9 cellular contexts compared by ENCODE assay signal in the genomic region with DNA sequence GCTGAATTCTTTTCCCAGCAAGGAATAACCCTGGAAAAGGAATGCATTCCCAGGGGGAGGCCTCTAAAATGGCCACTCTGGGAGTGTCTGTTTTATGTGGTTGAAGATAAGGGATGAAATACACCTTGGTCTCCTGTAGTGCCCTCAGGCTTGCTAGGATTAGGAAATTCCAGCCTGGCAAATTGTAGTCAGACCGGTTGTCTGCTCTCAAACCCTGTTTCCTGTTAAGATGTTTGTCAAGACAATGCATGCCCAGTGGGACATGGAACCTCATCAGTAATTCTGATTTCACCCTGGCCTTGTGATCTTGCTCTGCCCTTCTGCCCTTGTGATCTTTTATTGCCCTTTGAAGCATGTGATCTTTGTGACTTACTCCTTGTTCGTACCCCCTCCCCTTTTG. TPM values are rescaled to one million over a fixed set of nuclear protein-coding genes. Genes with fewer than 3 reads are reported as not detected.
DNase-seq lines count a peak whose midpoint lies in the region; FAIRE-seq and TF ChIP-seq lines count a peak whose summit lies in the region.
"Not testable (repeated sequence)": the region's sequence is repeated elsewhere in the genome, so short reads cannot be mapped to it uniquely, and the experiment has no call there.
"Had no signal": no experiment of that assay in that cellular context is flagged by ENCODE, and none has a peak within 500 bp of the region (broad histone marks: within the 10 kb centered on the region; RNA-seq: fewer than 3 reads in every experiment).

No MANE protein-coding gene starts in this region.

- H3K4me2 ChIP-seq in astrocyte (ENCODE audit: low read length); H1 (ENCODE audit: insufficient read depth in 1 of 2, low read depth in 2 of 2, low read length in 2 of 2): not testable (repeated sequence)

- H3K4me3 Mint-ChIP-seq in astrocyte (ENCODE audit: unreplicated experiment); progenitor cell of endocrine pancreas (ENCODE audit: low read depth): not testable (repeated sequence)

- DNase-seq in DMS53 (lab: John Stamatoyannopoulos, UW) (peak; percentile 57), NCI-H82 (lab: John Stamatoyannopoulos, UW) (peak; percentile 29), H1 (ENCODE audit: low read depth in 1 of 2, low spot score in 2 of 2) (peak in 1 of 2 experiments; percentile 78), iPS DF 19.7 (ENCODE audit: low read depth, low spot score) (peak; percentile 42)
- DNase-seq in astrocyte (ENCODE audit: low read depth); progenitor cell of endocrine pancreas (ENCODE audit: low spot score, unreplicated experiment): not testable (repeated sequence)

- not testable (repeated sequence) for H3K23me2 ChIP-seq in H1 (ENCODE audit: low read depth, low read length)

- not testable (repeated sequence) for H3K36me3 Mint-ChIP-seq in astrocyte (ENCODE audit: low read depth, unreplicated experiment); progenitor cell of endocrine pancreas (ENCODE audit: insufficient read depth)

- H3K4ac ChIP-seq in H1 (replicated peaks; ENCODE audit: insufficient read length, low read depth, low read length), result not testable (repeated sequence)

- not testable (repeated sequence) for H3K79me1 ChIP-seq in H1 (ENCODE audit: low read depth, low read length)

- not testable (repeated sequence) for H3K9ac ChIP-seq in HUES48 (ENCODE audit: low read depth, low read length); astrocyte (ENCODE audit: low read length); H1 (replicated peaks in 1 of 4; ENCODE audit: extremely low read depth in 1 of 4, low read depth in 3 of 4, low read length in 3 of 4)

- H3K18ac ChIP-seq in H1 (ENCODE audit: extremely low read depth, low read length), result not testable (repeated sequence)

- peaks cover 12% of the 10 kb centered on the region for H3K9me3 Mint-ChIP-seq in astrocyte (ENCODE audit: unreplicated experiment)
- not testable (repeated sequence) for H3K9me3 Mint-ChIP-seq in progenitor cell of endocrine pancreas (ENCODE audit: low read depth)

- H4K91ac ChIP-seq in H1 (replicated peaks; ENCODE audit: insufficient read length, low read length), result not testable (repeated sequence)

- H3K9me3 ChIP-seq in HUES48 (ENCODE audit: control insufficient read depth, insufficient read depth, low read length) (peaks cover 11% of the 10 kb centered on the region), H1 (ENCODE audit: insufficient read depth in 2 of 2, low read depth in 1 of 2, low read length in 1 of 2) (peaks cover 15 to 20% of the 10 kb centered on the region in 2 experiments; a peak in 3 of 4 replicates)
- not testable (repeated sequence) for H3K9me3 ChIP-seq in astrocyte (ENCODE audit: insufficient read depth, low read depth, low read length)

- H2BK15ac ChIP-seq in H1 (ENCODE audit: low read length), result not testable (repeated sequence)

- TF ChIP-seq EP300 in H1 (IDR thresholded peaks at IDR 0.05; ENCODE audit: borderline replicate concordance in 1 of 2, low read depth in 2 of 2, low read length in 2 of 2), result peak; percentile 73 to 96; a peak in 2 of 3 replicates

- not testable (repeated sequence) for TF ChIP-seq POLR2A in H1 (IDR thresholded peaks at IDR 0.05; ENCODE audit: control extremely low read depth in 1 of 2, low read depth in 2 of 2, low read length in 2 of 2)

- FAIRE-seq in astrocyte (lab: Jason Lieb, UNC); H1 (lab: Jason Lieb, UNC): not testable (repeated sequence)

- TF ChIP-seq CTCF in astrocyte (IDR thresholded peaks at IDR 0.05; ENCODE audit: insufficient read depth, low read depth, low read length); H1 (IDR thresholded peaks at IDR 0.05; ENCODE audit: control extremely low read depth in 1 of 3, insufficient read depth in 1 of 3, low read depth in 1 of 3, low read length in 3 of 3); progenitor cell of endocrine pancreas (IDR thresholded peaks at IDR 0.05; ENCODE audit: unreplicated experiment): not testable (repeated sequence)

- not testable (repeated sequence) for TF ChIP-seq RAD21 in H1 (IDR thresholded peaks at IDR 0.05 in 1 of 2, conservative IDR thresholded peaks at IDR 0.05 in 1 of 2; ENCODE audit: low read depth in 2 of 2, low read length in 2 of 2)

- H3K27ac Mint-ChIP-seq in astrocyte (ENCODE audit: unreplicated experiment), result peak overlapping the region; percentile 58
- peak overlapping the region; percentile 41 for H3K27ac Mint-ChIP-seq in progenitor cell of endocrine pancreas

- H2BK120ac ChIP-seq in H1 (replicated peaks; ENCODE audit: low read depth, low read length), result not testable (repeated sequence)

- H3K4me1 ChIP-seq in HUES48 (ENCODE audit: control insufficient read depth, insufficient read depth, low read length), result peaks cover 39% of the 10 kb centered on the region
- H3K4me1 ChIP-seq in astrocyte (ENCODE audit: insufficient read depth, low read length), result peaks cover 14% of the 10 kb centered on the region
- peaks cover 11 to 25% (median 17%) of the 10 kb centered on the region in 4 experiments for H3K4me1 ChIP-seq in H1 (replicated peaks in 1 of 4; ENCODE audit: control insufficient read depth in 3 of 4, insufficient read depth in 4 of 4, low read length in 3 of 4)

- H3K4me3 ChIP-seq in HUES48 (ENCODE audit: low read depth, low read length); astrocyte (ENCODE audit: insufficient read depth, low read depth, low read length); H1 (ENCODE audit: extremely low read depth in 1 of 4, insufficient read depth in 2 of 4, low read depth in 3 of 4, low read length in 4 of 4): not testable (repeated sequence)

- H4K8ac ChIP-seq in H1 (ENCODE audit: extremely low read depth, insufficient read depth, low read length), result not testable (repeated sequence)

- H3K36me3 ChIP-seq in HUES48 (ENCODE audit: control insufficient read depth, insufficient read depth, low read length); astrocyte (ENCODE audit: insufficient read depth, low read length); H1 (ENCODE audit: control insufficient read depth in 2 of 4, insufficient read depth in 4 of 4, low read length in 3 of 4): not testable (repeated sequence)

- H2BK20ac ChIP-seq in H1 (ENCODE audit: low read length), result not testable (repeated sequence)

- not testable (repeated sequence) for H3K23ac ChIP-seq in H1 (ENCODE audit: insufficient read length)

- not testable (repeated sequence) for H2BK5ac ChIP-seq in H1 (ENCODE audit: low read depth, low read length)

- H2AFZ ChIP-seq in astrocyte (ENCODE audit: low read depth, low read length); H1 (ENCODE audit: low read length): not testable (repeated sequence)

- not testable (repeated sequence) for H3K56ac ChIP-seq in H1 (replicated peaks; ENCODE audit: insufficient read length, low read depth, low read length)

- H2BK12ac ChIP-seq in H1 (ENCODE audit: low read depth, low read length), result not testable (repeated sequence)

- not testable (repeated sequence) for H3K14ac ChIP-seq in H1 (ENCODE audit: insufficient read length)

- H3K4me1 Mint-ChIP-seq in astrocyte (ENCODE audit: low read depth, unreplicated experiment), result peaks cover 17% of the 10 kb centered on the region
- H3K4me1 Mint-ChIP-seq in progenitor cell of endocrine pancreas (ENCODE audit: low read depth), result not testable (repeated sequence)

- H3K27me3 Mint-ChIP-seq in astrocyte (ENCODE audit: low read depth, unreplicated experiment); progenitor cell of endocrine pancreas: not testable (repeated sequence)

- H4K20me1 ChIP-seq in astrocyte (ENCODE audit: insufficient read depth, low read length); H1 (replicated peaks in 1 of 2; ENCODE audit: control insufficient read depth in 1 of 2, insufficient read depth in 2 of 2, low read length in 2 of 2): not testable (repeated sequence)

- WGBS in H1 (ENCODE audit: extremely low coverage in 1 of 2, insufficient coverage in 1 of 2, insufficient read length in 1 of 2, insufficient replicate concordance in 2 of 2, low coverage in 1 of 2, low lambda C conversion rate in 2 of 2, missing lambda C conversion rate in 1 of 2), 2 experiments, result 60% methylated on average over 2 of the region's 2 CpGs; no CpG with 5 or more reads in 1 of the 2 experiments

- H3K27ac ChIP-seq in HUES48 (ENCODE audit: low read depth, low read length), result peak overlapping the region; percentile 47
- not testable (repeated sequence) for H3K27ac ChIP-seq in astrocyte (ENCODE audit: low read depth, low read length); H1 (ENCODE audit: low read depth, low read length)

- CTCF ChIA-PET in H1 (lab: Charles Lee; ENCODE audit: partially characterized antibody), result not testable (repeated sequence)

- POLR2A ChIA-PET in H1 (lab: Charles Lee; ENCODE audit: partially characterized antibody), result interaction anchor here (2.1 kb wide), 2 partner anchors 10 to 11 kb away, joined by 5 to 11 read pairs; no protein-coding TSS in a partner anchor

- H2AK5ac ChIP-seq in H1 (ENCODE audit: low read depth, low read length), result not testable (repeated sequence)

- H4K5ac ChIP-seq in H1 (ENCODE audit: insufficient read length, low read depth, low read length), result not testable (repeated sequence)

- not testable (repeated sequence) for H3K79me2 ChIP-seq in astrocyte (ENCODE audit: insufficient read depth, low read length); H1 (ENCODE audit: control insufficient read depth in 1 of 2, insufficient read depth in 2 of 2, low read length in 2 of 2)

- not testable (repeated sequence) for H3K27me3 ChIP-seq in HUES48 (ENCODE audit: control insufficient read depth, insufficient read depth, low read length); astrocyte (ENCODE audit: insufficient read depth, low read length); H1 (replicated peaks in 1 of 4; ENCODE audit: control insufficient read depth in 3 of 4, extremely low read depth in 1 of 4, insufficient read depth in 3 of 4, low read length in 3 of 4)

RNA-seq across cellular contexts. Expression of gene EIF4A3, which starts 8.7 kb away (rescaled TPM):
- total RNA-seq in astrocyte (87.5 and 89.9 TPM in 2 replicates), progenitor cell of endocrine pancreas (83.6 and 86.8 TPM in 2 replicates)
- 146 and 155 TPM in 2 replicates for total RNA-seq in H1 (2021; fragmentation: NEBNext Ultra II Directional; extraction: Animal tissue kit (Norgen Biotek cat#: 25700))
- 99.1 and 142 TPM in 2 replicates for polyA plus RNA-seq in H1 (2011; rRNA removed)
- 140 TPM for polyA plus RNA-seq in H1 (2011; cell fraction: cytosol; rRNA removed)
- polyA plus RNA-seq in H1 (2011; cell fraction: nucleus; rRNA removed), result 77.5 TPM
- 156 to 184 TPM (median 166 TPM) in 4 replicates for polyA plus RNA-seq in H1 (2012, experiment 1 of 2)
- 48.6 TPM for polyA plus RNA-seq in H1 (2012, experiment 2 of 2)
- polyA plus RNA-seq in H1 (2013, experiment 1 of 2), result 81.9 TPM
- 84.3 TPM for polyA plus RNA-seq in H1 (2013, experiment 2 of 2)
- polyA minus RNA-seq in H1 (2011; rRNA and poly(A)+ RNA removed), result 108 and 113 TPM in 2 replicates
- polyA minus RNA-seq in H1 (2011; cell fraction: cytosol; rRNA and poly(A)+ RNA removed), result 61.2 TPM
- polyA minus RNA-seq in H1 (2011; cell fraction: nucleus; rRNA and poly(A)+ RNA removed), result 42.7 TPM

RNA-seq across cellular contexts. Expression of gene CARD14, which starts 14.2 kb away (rescaled TPM):
- total RNA-seq in astrocyte (0.29 TPM in 1 of 2 replicates, not detected in the other), progenitor cell of endocrine pancreas (0.36 TPM in 1 of 2 replicates, not detected in the other)
- total RNA-seq in H1 (2021; fragmentation: NEBNext Ultra II Directional; extraction: Animal tissue kit (Norgen Biotek cat#: 25700)), result not detected in 2 replicates
- polyA plus RNA-seq in H1 (2011; rRNA removed), result 0.08 and 0.16 TPM in 2 replicates
- 0.22 TPM for polyA plus RNA-seq in H1 (2011; cell fraction: cytosol; rRNA removed)
- polyA plus RNA-seq in H1 (2011; cell fraction: nucleus; rRNA removed), result 0.50 TPM
- 0.28 to 0.57 TPM (median 0.48 TPM) in 4 replicates for polyA plus RNA-seq in H1 (2012, experiment 1 of 2)
- polyA plus RNA-seq in H1 (2012, experiment 2 of 2), result 0.24 TPM
- 0.02 TPM for polyA plus RNA-seq in H1 (2013, experiment 1 of 2)
- polyA plus RNA-seq in H1 (2013, experiment 2 of 2), result 0.06 TPM
- polyA minus RNA-seq in H1 (2011; rRNA and poly(A)+ RNA removed), result 0.20 and 1.1 TPM in 2 replicates
- polyA minus RNA-seq in H1 (2011; cell fraction: cytosol; rRNA and poly(A)+ RNA removed), result 1.8 TPM
- 0.50 TPM for polyA minus RNA-seq in H1 (2011; cell fraction: nucleus; rRNA and poly(A)+ RNA removed)
- total RNA-seq: CD4-positive, CD25-positive, alpha-beta regulatory T cell had no signal
- polyA plus RNA-seq: AG04450 had no signal

RNA-seq across cellular contexts. Expression of gene GAA, which starts 54.2 kb away (rescaled TPM):
- total RNA-seq in astrocyte, result 46.9 and 47.7 TPM in 2 replicates
- total RNA-seq in H1 (2021; fragmentation: NEBNext Ultra II Directional; extraction: Animal tissue kit (Norgen Biotek cat#: 25700)), result 25.3 and 30.0 TPM in 2 replicates
- polyA plus RNA-seq in H1 (2011; rRNA removed), result 14.8 and 32.7 TPM in 2 replicates
- 24.0 TPM for polyA plus RNA-seq in H1 (2011; cell fraction: cytosol; rRNA removed)
- polyA plus RNA-seq in H1 (2011; cell fraction: nucleus; rRNA removed), result 151 TPM
- polyA plus RNA-seq in H1 (2012, experiment 1 of 2), result 20.2 to 49.6 TPM (median 37.7 TPM) in 4 replicates
- 24.4 TPM for polyA plus RNA-seq in H1 (2012, experiment 2 of 2)
- polyA plus RNA-seq in H1 (2013, experiment 1 of 2), result 45.2 TPM
- 38.1 TPM for polyA plus RNA-seq in H1 (2013, experiment 2 of 2)
- 5.0 and 7.6 TPM in 2 replicates for polyA minus RNA-seq in H1 (2011; rRNA and poly(A)+ RNA removed)
- 17.7 TPM for polyA minus RNA-seq in H1 (2011; cell fraction: cytosol; rRNA and poly(A)+ RNA removed)
- polyA minus RNA-seq in H1 (2011; cell fraction: nucleus; rRNA and poly(A)+ RNA removed), result 25.7 TPM
- total RNA-seq in progenitor cell of endocrine pancreas, result 37.9 and 41.1 TPM in 2 replicates
